ENCODE assay signal across 23 cellular contexts in the genomic region with DNA sequence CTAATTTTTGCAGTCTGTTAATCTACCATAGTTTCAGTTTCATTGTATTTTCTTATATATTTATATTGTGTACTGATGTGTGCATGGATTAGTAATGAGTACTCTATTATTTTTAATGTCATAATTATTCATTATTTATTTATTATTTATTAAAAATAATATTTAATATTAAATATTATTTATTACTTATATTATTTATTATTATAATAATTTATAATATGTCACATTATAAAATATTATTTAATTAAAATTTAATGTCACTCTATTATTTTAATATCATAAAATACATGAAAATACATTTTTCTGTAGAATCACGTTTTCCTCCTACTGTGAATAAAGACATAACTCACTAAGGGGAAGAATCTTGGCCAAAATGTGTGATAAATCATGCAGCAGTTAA. TPM values are rescaled to one million over a fixed set of nuclear protein-coding genes. Genes with fewer than 3 reads are reported as not detected.
DNase-seq lines count a peak whose midpoint lies in the region; ATAC-seq and FAIRE-seq lines count a peak whose summit lies in the region.
"Had no signal": no experiment of that assay in that cellular context is flagged by ENCODE, and none has a peak within 500 bp of the region (broad histone marks: within the 10 kb centered on the region; RNA-seq: fewer than 3 reads in every experiment).

No MANE protein-coding gene starts in this region.

- no peak overlapping the region for H3K9ac ChIP-seq in iPS-18a (ENCODE audit: low read length)
- H3K9ac ChIP-seq: parathyroid adenoma had no signal

- no peak for DNase-seq in HAP-1 (ENCODE audit: low spot score in 2 of 2)
- no peak for DNase-seq in NCI-H1048 (lab: John Stamatoyannopoulos, UW)
- DNase-seq in left colon: no peak
- DNase-seq: activated B cell treated with CpG ODN at 0.5 μM for 24 hours; activated CD4-positive, alpha-beta memory T cell treated with anti-CD3 and anti-CD28 coated beads for 36 hours; activated T-cell treated with anti-CD3 and anti-CD28 coated beads for 4 hours; amygdala; caudate nucleus; CD4-positive, CD25-positive, alpha-beta regulatory T cell; immature natural killer cell; lower lobe of right lung; NCI-H1436 treated with DMSO at 0.1 percent for 48 hours; NCI-H2171 treated with DMSO at 0.1 percent for 48 hours; stomach had no signal

- in situ Hi-C loops in HAP-1 (cut with MboI; ENCODE audit: low sequenced_read_pairs): no loop called here

- H3K9me3 ChIP-seq in HAP-1: no peaks in the 10 kb centered on the region; the same call in 1 of the 2 replicates
- no peaks in the 10 kb centered on the region for H3K9me3 ChIP-seq in iPS-18a (ENCODE audit: control insufficient read depth, low read depth, low read length)
- H3K9me3 ChIP-seq: lower lobe of right lung, SJCRH30 had no signal

- H3K4me3 ChIP-seq in HAP-1: peak overlapping the region; percentile 41; the same call in 1 of the 2 replicates
- peak overlapping the region; percentile 84 for H3K4me3 ChIP-seq in iPS-18a (ENCODE audit: low read length)
- H3K4me3 ChIP-seq: esophagus muscularis mucosa, lower lobe of right lung, stomach had no signal

- H3K36me3 ChIP-seq in HAP-1 (replicated peaks) (no peaks in the 10 kb centered on the region), iPS-18a (ENCODE audit: control insufficient read depth, low read depth, low read length) (no peaks in the 10 kb centered on the region)
- H3K36me3 ChIP-seq: esophagus muscularis mucosa, lower lobe of right lung, SJCRH30, stomach had no signal

- H3K4me1 ChIP-seq in HAP-1 (peaks cover 4% of the 10 kb centered on the region; the same call in 1 of the 2 replicates), iPS-18a (ENCODE audit: control insufficient read depth, low read depth, low read length) (no peaks in the 10 kb centered on the region)
- H3K4me1 ChIP-seq: lower lobe of right lung, parathyroid adenoma, SJCRH30 had no signal

- intact Hi-C loops in left colon (cut with DNase I, micrococcal nuclease): no loop called here

- FAIRE-seq in A204.1 (lab: Jason Lieb, UNC): peak; percentile 98
- FAIRE-seq in TTC549 (lab: Jason Lieb, UNC): peak; percentile 95

- H3K27ac ChIP-seq in iPS-18a (ENCODE audit: low read length): no peak overlapping the region
- H3K27ac ChIP-seq: esophagus muscularis mucosa, lower lobe of right lung, parathyroid adenoma, SJCRH30, stomach had no signal

- ATAC-seq in GM18907 (IDR thresholded peaks at IDR 0.05; ENCODE audit: unreplicated experiment): no peak
- no peak for ATAC-seq in left colon
- ATAC-seq in HG03520 (IDR thresholded peaks at IDR 0.05; ENCODE audit: unreplicated experiment): no peak
- ATAC-seq: lower lobe of right lung had no signal

- H3K27me3 ChIP-seq in HAP-1 (ENCODE audit: low read depth) (no peaks in the 10 kb centered on the region), iPS-18a (ENCODE audit: control insufficient read depth, insufficient read depth, low read length) (peaks cover 24% of the 10 kb centered on the region)
- H3K27me3 ChIP-seq: SJCRH30 had no signal

RNA-seq across cellular contexts. Expression of a gene that starts 30.5 kb away (rescaled TPM):
- total RNA-seq in left colon: under 1 TPM in 1 of 2 donors, not detected in 1; 0.11 TPM
- total RNA-seq: activated B cell treated with CpG ODN at 0.5 μM for 24 hours; activated CD4-positive, alpha-beta memory T cell treated with anti-CD3 and anti-CD28 coated beads for 36 hours; CD4-positive, CD25-positive, alpha-beta regulatory T cell; esophagus muscularis mucosa; lower lobe of right lung; SJCRH30; stomach; urinary bladder had no signal

RNA-seq across cellular contexts. Expression of a gene that starts 34.1 kb away (rescaled TPM):
- 10 to 100 TPM; 23.2 to 32.9 TPM for total RNA-seq in left colon
- total RNA-seq: esophagus muscularis mucosa, SJCRH30 had no signal
